Comparison of ENCODE assay signal across 1 cellular context in genomic region chr3:72086051-72086711, GRCh38.
TF ChIP-seq lines count a peak whose summit lies in the region.

No MANE protein-coding gene starts in this region.

TF ChIP-seq in K562, 482 proteins besides CTCF, POLR2A, EP300 and RAD21 (continued from another document and continues in another):
- TF ChIP-seq TFAM (CRISPR knock-in tag; conservative IDR thresholded peaks at IDR 0.05) (no peak), SETDB1 (IDR thresholded peaks at IDR 0.05; ENCODE audit: low read length) (no peak), IFI16 (CRISPR knock-in tag; IDR thresholded peaks at IDR 0.05) (no peak), PTBP1 (IDR thresholded peaks at IDR 0.05; ENCODE audit: low read depth, low read length) (no peak), NFRKB (IDR thresholded peaks at IDR 0.05; ENCODE audit: low read depth) (no peak), RBM34 (IDR thresholded peaks at IDR 0.05; ENCODE audit: borderline replicate concordance, insufficient read depth, low read length) (no peak), LCOR (CRISPR knock-in tag; IDR thresholded peaks at IDR 0.05) (no peak), JUND (IDR thresholded peaks at IDR 0.05; ENCODE audit: borderline replicate concordance, low read depth, low read length) (peak; percentile 80), JUND (tag; IDR thresholded peaks at IDR 0.05; ENCODE audit: borderline replicate concordance, low read depth, low read length) (no peak; the same call in 1 of the 3 replicates), POLR2H (tag; IDR thresholded peaks at IDR 0.05; ENCODE audit: low read depth) (no peak), ZBTB43 (CRISPR knock-in tag; IDR thresholded peaks at IDR 0.05) (no peak), GTF2F1 (IDR thresholded peaks at IDR 0.05; ENCODE audit: low read depth, low read length) (no peak), ZNF23 (CRISPR knock-in tag; IDR thresholded peaks at IDR 0.05) (no peak), ZNF354B (CRISPR knock-in tag; IDR thresholded peaks at IDR 0.05) (no peak), SMARCA4 (IDR thresholded peaks at IDR 0.05) (peak; percentile 98), HDGF (IDR thresholded peaks at IDR 0.05) (no peak), NR2C2 (CRISPR knock-in tag; IDR thresholded peaks at IDR 0.05) (no peak), NR2C2 (tag; IDR thresholded peaks at IDR 0.05) (0 out of 2 replicates have a peak, but pooled peaks have one; percentile 19), RHOXF2B (CRISPR knock-in tag; conservative IDR thresholded peaks at IDR 0.05) (no peak), GABPB2 (CRISPR knock-in tag; conservative IDR thresholded peaks at IDR 0.05) (no peak), TOE1 (IDR thresholded peaks at IDR 0.05; ENCODE audit: borderline replicate concordance) (no peak), TOE1 (CRISPR knock-in tag; IDR thresholded peaks at IDR 0.05; ENCODE audit: borderline replicate concordance, low read depth) (no peak), ELF4 (CRISPR knock-in tag; IDR thresholded peaks at IDR 0.05) (no peak), THRA (IDR thresholded peaks at IDR 0.05) (no peak), CHD4 (IDR thresholded peaks at IDR 0.05; ENCODE audit: insufficient read depth, insufficient replicate concordance, low read depth, low read length, poor library complexity, severe bottlenecking) (no peak), ADNP (tag; IDR thresholded peaks at IDR 0.05) (no peak), SMAD4 (CRISPR knock-in tag; conservative IDR thresholded peaks at IDR 0.05) (peak; percentile 89), TRIM24 (IDR thresholded peaks at IDR 0.05) (peak; percentile 94), CBX3 (IDR thresholded peaks at IDR 0.05; ENCODE audit: borderline replicate concordance in 1 of 2, low read length in 2 of 2) (peak in 1 of 2 experiments; percentile 77; a peak in 2 of 3 replicates), NR4A1 (CRISPR knock-in tag; IDR thresholded peaks at IDR 0.05) (no peak), NR4A1 (tag; IDR thresholded peaks at IDR 0.05) (peak; percentile 60; the same call in 1 of the 2 replicates), CLOCK (CRISPR knock-in tag; IDR thresholded peaks at IDR 0.05; ENCODE audit: borderline replicate concordance) (no peak), BRD4 (IDR thresholded peaks at IDR 0.05) (0 out of 2 replicates have a peak, but pooled peaks have one; percentile 23), CHD1 (IDR thresholded peaks at IDR 0.05; ENCODE audit: low read length) (no peak), KAT2B (IDR thresholded peaks at IDR 0.05; ENCODE audit: low read depth, low read length) (no peak), KDM5B (IDR thresholded peaks at IDR 0.05; ENCODE audit: insufficient replicate concordance, low read depth, low read length) (no peak), NR2C1 (IDR thresholded peaks at IDR 0.05) (0 out of 2 replicates have a peak, but pooled peaks have one; percentile 43), NR2C1 (tag; IDR thresholded peaks at IDR 0.05) (peak; percentile 39; the same call in 1 of the 2 replicates), ZBTB11 (CRISPR knock-in tag; IDR thresholded peaks at IDR 0.05) (peak in 1 of 3 experiments; percentile 78; a peak in 2 of 6 replicates), SRSF7 (optimal IDR thresholded peaks at IDR 0.05; ENCODE audit: low read depth, low read length) (no peak), ARHGAP35 (IDR thresholded peaks at IDR 0.05; ENCODE audit: partially characterized antibody) (no peak), ATF2 (CRISPR knock-in tag; IDR thresholded peaks at IDR 0.05) (no peak), ZNF253 (CRISPR knock-in tag; conservative IDR thresholded peaks at IDR 0.05) (no peak), NFE2 (IDR thresholded peaks at IDR 0.05; ENCODE audit: low read depth) (peak; percentile 56; the same call in 1 of the 2 replicates), CCAR2 (IDR thresholded peaks at IDR 0.05; ENCODE audit: low read depth, low read length) (no peak), ZNF146 (CRISPR knock-in tag; IDR thresholded peaks at IDR 0.05; ENCODE audit: unreplicated experiment) (no peak), TARDBP (IDR thresholded peaks at IDR 0.05) (no peak), RNF2 (IDR thresholded peaks at IDR 0.05) (peak; percentile 95), ZNF609 (CRISPR knock-in tag; IDR thresholded peaks at IDR 0.05; ENCODE audit: borderline replicate concordance) (0 out of 2 replicates have a peak, but pooled peaks have one; percentile 56), XRCC5 (IDR thresholded peaks at IDR 0.05; ENCODE audit: low read depth, low read length) (0 out of 2 replicates have a peak, but pooled peaks have one; percentile 27), NR2F6 (CRISPR knock-in tag; IDR thresholded peaks at IDR 0.05) (no peak), ZZZ3 (IDR thresholded peaks at IDR 0.05) (no peak), ZNF408 (CRISPR knock-in tag; IDR thresholded peaks at IDR 0.05; ENCODE audit: low read depth) (no peak), ZFP36 (IDR thresholded peaks at IDR 0.05; ENCODE audit: low read depth, low read length, partially characterized antibody) (peak; percentile 16), ZBTB5 (IDR thresholded peaks at IDR 0.05) (no peak), NFXL1 (CRISPR knock-in tag; IDR thresholded peaks at IDR 0.05) (no peak)
